In genomic region chr4:174214102-174214878, GRCh38 we compare ENCODE assay signal across 7 cellular contexts.
A peak's percentile ranks its signal among the peaks of the same experiment; 100 is the strongest.
DNase-seq lines count a peak whose midpoint lies in the region; ATAC-seq and TF ChIP-seq lines count a peak whose summit lies in the region.

No MANE protein-coding gene starts in this region.

- DNase-seq in Panc1 (ENCODE audit: low read depth, low spot score), result no peak
- DNase-seq in fibroblast of villous mesenchyme (ENCODE audit: low read depth), result peak; percentile 73
- DNase-seq in sigmoid colon, result no peak
- no peak for DNase-seq in NCI-H226

- no peak for TF ChIP-seq CTCF in Panc1 (IDR thresholded peaks at IDR 0.05)
- no peak for TF ChIP-seq CTCF in fibroblast of villous mesenchyme (IDR thresholded peaks at IDR 0.05; ENCODE audit: insufficient read depth, low read depth, low read length)
- TF ChIP-seq CTCF in sigmoid colon (IDR thresholded peaks at IDR 0.05), result no peak

- CTCF ChIA-PET in Panc1 (lab: Charles Lee), result no interaction called here

- ATAC-seq in GM21528 (IDR thresholded peaks at IDR 0.05; ENCODE audit: low FRiP score, unreplicated experiment), result peak; percentile 43
- ATAC-seq in Panc1, result no peak
- ATAC-seq in HG03469 (IDR thresholded peaks at IDR 0.05; ENCODE audit: unreplicated experiment), result no peak
- no peak for ATAC-seq in HG02623 (IDR thresholded peaks at IDR 0.05; ENCODE audit: unreplicated experiment)

- in situ Hi-C loops in Panc1 (cut with HindIII; ENCODE audit: low pct_unique_long_range_greater_than_20kb, low sequenced_read_pairs), result no loop called here

- H3K27ac ChIP-seq in Panc1 (ENCODE audit: low read length), result no peak overlapping the region
- peak overlapping the region in 3 of 4 donors; percentile 70 to 85 (median 77) for H3K27ac ChIP-seq in sigmoid colon

- H3K36me3 ChIP-seq in Panc1 (ENCODE audit: control insufficient read depth, insufficient read depth, low read length), result no peaks in the 10 kb centered on the region
- H3K36me3 ChIP-seq in sigmoid colon, result no peaks in the 10 kb centered on the region

- no peak for TF ChIP-seq EP300 in sigmoid colon (IDR thresholded peaks at IDR 0.05)

- peak in 1 of 2 donors; percentile 15 for TF ChIP-seq POLR2A in sigmoid colon (IDR thresholded peaks at IDR 0.05)

- H3K9me3 ChIP-seq in Panc1 (ENCODE audit: control insufficient read depth, insufficient read depth, low read depth, low read length) (no peaks in the 10 kb centered on the region), sigmoid colon (no peaks in the 10 kb centered on the region)

- intact Hi-C loops in Panc1 (cut with micrococcal nuclease; ENCODE audit: unreplicated experiment), result loop anchor here (5.0 kb wide), 1 partner anchor 423 kb away; no protein-coding TSS in a partner anchor
- intact Hi-C loops in sigmoid colon (cut with DNase I), result loop anchor here (5.0 kb wide), 1 partner anchor 692 kb away; no protein-coding TSS in a partner anchor

- H3K27me3 ChIP-seq in Panc1 (ENCODE audit: control insufficient read depth, insufficient read depth, low read length), result no peaks in the 10 kb centered on the region
- peaks cover 0 to 7% (median 0%) of the 10 kb centered on the region in 3 donors for H3K27me3 ChIP-seq in sigmoid colon

- no TSS peak for BruUV-seq in Panc1 (replicated peaks; lab: Mats Ljungman, UMichigan)

- WGBS in sigmoid colon, 2 donors, result 4 to 8% methylated on average over 47 of the region's 47 CpGs

- no peaks in the 10 kb centered on the region for H3K4me1 ChIP-seq in Panc1 (ENCODE audit: control insufficient read depth, insufficient read depth, low read length)
- H3K4me1 ChIP-seq in sigmoid colon, result peaks cover 0 to 39% (median 33%) of the 10 kb centered on the region in 4 donors

- H3K4me3 ChIP-seq in Panc1 (ENCODE audit: low read depth in 2 of 2, low read length in 2 of 2) (peak overlapping the region; percentile 4 to 30; a peak in 3 of 4 replicates), fibroblast of villous mesenchyme (ENCODE audit: low read depth, low read length) (peak overlapping the region; percentile 55), sigmoid colon (peak overlapping the region; percentile 29 to 54 (median 45))

- POLR2A ChIA-PET in Panc1 (lab: Charles Lee), result interaction anchor here (0.6 kb wide), 1 partner anchor 680 kb away, joined by 7 read pairs; no protein-coding TSS in a partner anchor
